In genomic region chr20:49482621-49483017, GRCh38 we compare ENCODE assay signal across 1 cellular context.
TF ChIP-seq lines count a peak whose summit lies in the region.

KCNB1 (minus strand) TSS chr20:49482668; CDS start chr20:49482480, 188 bp downstream.

TF ChIP-seq in HepG2, 621 proteins besides CTCF, POLR2A, EP300 and RAD21 (continued from another document and continues in another):
- TF ChIP-seq ZHX1 (CRISPR knock-in tag; IDR thresholded peaks at IDR 0.05; ENCODE audit: low read depth) (no peak; the same call in 1 of the 2 replicates), ZNF12 (CRISPR knock-in tag; IDR thresholded peaks at IDR 0.05) (peak; percentile 71), NR2C2 (CRISPR knock-in tag; IDR thresholded peaks at IDR 0.05; ENCODE audit: borderline replicate concordance) (peak; percentile 76), EEA1 (CRISPR knock-in tag; IDR thresholded peaks at IDR 0.05; ENCODE audit: borderline replicate concordance) (0 out of 2 replicates have a peak, but pooled peaks have one; percentile 81), ZNF703 (CRISPR knock-in tag; IDR thresholded peaks at IDR 0.05; ENCODE audit: borderline replicate concordance) (no peak), TBX2 (CRISPR knock-in tag; IDR thresholded peaks at IDR 0.05; ENCODE audit: borderline replicate concordance) (peak; percentile 66), SNAI1 (CRISPR knock-in tag; IDR thresholded peaks at IDR 0.05; ENCODE audit: borderline replicate concordance) (peak; percentile 89), MZF1 (CRISPR knock-in tag; IDR thresholded peaks at IDR 0.05; ENCODE audit: borderline replicate concordance) (no peak), ZBTB49 (CRISPR knock-in tag; IDR thresholded peaks at IDR 0.05; ENCODE audit: borderline replicate concordance) (peak; percentile 92; the same call in 1 of the 2 replicates), ZNF329 (CRISPR knock-in tag; IDR thresholded peaks at IDR 0.05; ENCODE audit: low read depth) (0 out of 2 replicates have a peak, but pooled peaks have one; percentile 29), TFE3 (CRISPR knock-in tag; IDR thresholded peaks at IDR 0.05) (peak; percentile 88), ZNF44 (CRISPR knock-in tag; IDR thresholded peaks at IDR 0.05) (peak; percentile 59; the same call in 1 of the 2 replicates), RARG (CRISPR knock-in tag; IDR thresholded peaks at IDR 0.05; ENCODE audit: low read depth) (no peak; the same call in 1 of the 2 replicates), ZNF367 (CRISPR knock-in tag; IDR thresholded peaks at IDR 0.05; ENCODE audit: borderline replicate concordance) (no peak; the same call in 1 of the 2 replicates), EHMT2 (IDR thresholded peaks at IDR 0.05; ENCODE audit: borderline replicate concordance, low read depth, low read length) (peak; percentile 97), ZFY (CRISPR knock-in tag; IDR thresholded peaks at IDR 0.05) (peak; percentile 57), ZSCAN5A (CRISPR knock-in tag; IDR thresholded peaks at IDR 0.05; ENCODE audit: borderline replicate concordance) (peak; percentile 70; the same call in 1 of the 2 replicates), NONO (IDR thresholded peaks at IDR 0.05) (no peak), NONO (CRISPR knock-in tag; conservative IDR thresholded peaks at IDR 0.05) (peak; percentile 71), ZSCAN31 (CRISPR knock-in tag; IDR thresholded peaks at IDR 0.05; ENCODE audit: low read depth) (peak; percentile 69; the same call in 1 of the 2 replicates)
- TF ChIP-seq, protein P1, sequence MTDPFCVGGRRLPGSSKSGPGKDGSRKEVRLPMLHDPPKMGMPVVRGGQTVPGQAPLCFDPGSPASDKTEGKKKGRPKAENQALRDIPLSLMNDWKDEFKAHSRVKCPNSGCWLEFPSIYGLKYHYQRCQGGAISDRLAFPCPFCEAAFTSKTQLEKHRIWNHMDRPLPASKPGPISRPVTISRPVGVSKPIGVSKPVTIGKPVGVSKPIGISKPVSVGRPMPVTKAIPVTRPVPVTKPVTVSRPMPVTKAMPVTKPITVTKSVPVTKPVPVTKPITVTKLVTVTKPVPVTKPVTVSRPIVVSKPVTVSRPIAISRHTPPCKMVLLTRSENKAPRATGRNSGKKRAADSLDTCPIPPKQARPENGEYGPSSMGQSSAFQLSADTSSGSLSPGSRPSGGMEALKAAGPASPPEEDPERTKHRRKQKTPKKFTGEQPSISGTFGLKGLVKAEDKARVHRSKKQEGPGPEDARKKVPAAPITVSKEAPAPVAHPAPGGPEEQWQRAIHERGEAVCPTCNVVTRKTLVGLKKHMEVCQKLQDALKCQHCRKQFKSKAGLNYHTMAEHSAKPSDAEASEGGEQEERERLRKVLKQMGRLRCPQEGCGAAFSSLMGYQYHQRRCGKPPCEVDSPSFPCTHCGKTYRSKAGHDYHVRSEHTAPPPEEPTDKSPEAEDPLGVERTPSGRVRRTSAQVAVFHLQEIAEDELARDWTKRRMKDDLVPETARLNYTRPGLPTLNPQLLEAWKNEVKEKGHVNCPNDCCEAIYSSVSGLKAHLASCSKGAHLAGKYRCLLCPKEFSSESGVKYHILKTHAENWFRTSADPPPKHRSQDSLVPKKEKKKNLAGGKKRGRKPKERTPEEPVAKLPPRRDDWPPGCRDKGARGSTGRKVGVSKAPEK (CRISPR knock-in tag; IDR thresholded peaks at IDR 0.05; ENCODE audit: borderline replicate concordance) = peak; percentile 91
- TF ChIP-seq, protein P2, sequence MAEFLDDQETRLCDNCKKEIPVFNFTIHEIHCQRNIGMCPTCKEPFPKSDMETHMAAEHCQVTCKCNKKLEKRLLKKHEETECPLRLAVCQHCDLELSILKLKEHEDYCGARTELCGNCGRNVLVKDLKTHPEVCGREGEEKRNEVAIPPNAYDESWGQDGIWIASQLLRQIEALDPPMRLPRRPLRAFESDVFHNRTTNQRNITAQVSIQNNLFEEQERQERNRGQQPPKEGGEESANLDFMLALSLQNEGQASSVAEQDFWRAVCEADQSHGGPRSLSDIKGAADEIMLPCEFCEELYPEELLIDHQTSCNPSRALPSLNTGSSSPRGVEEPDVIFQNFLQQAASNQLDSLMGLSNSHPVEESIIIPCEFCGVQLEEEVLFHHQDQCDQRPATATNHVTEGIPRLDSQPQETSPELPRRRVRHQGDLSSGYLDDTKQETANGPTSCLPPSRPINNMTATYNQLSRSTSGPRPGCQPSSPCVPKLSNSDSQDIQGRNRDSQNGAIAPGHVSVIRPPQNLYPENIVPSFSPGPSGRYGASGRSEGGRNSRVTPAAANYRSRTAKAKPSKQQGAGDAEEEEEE (CRISPR knock-in tag; IDR thresholded peaks at IDR 0.05; ENCODE audit: borderline replicate concordance) = no peak
- TF ChIP-seq, protein P3, sequence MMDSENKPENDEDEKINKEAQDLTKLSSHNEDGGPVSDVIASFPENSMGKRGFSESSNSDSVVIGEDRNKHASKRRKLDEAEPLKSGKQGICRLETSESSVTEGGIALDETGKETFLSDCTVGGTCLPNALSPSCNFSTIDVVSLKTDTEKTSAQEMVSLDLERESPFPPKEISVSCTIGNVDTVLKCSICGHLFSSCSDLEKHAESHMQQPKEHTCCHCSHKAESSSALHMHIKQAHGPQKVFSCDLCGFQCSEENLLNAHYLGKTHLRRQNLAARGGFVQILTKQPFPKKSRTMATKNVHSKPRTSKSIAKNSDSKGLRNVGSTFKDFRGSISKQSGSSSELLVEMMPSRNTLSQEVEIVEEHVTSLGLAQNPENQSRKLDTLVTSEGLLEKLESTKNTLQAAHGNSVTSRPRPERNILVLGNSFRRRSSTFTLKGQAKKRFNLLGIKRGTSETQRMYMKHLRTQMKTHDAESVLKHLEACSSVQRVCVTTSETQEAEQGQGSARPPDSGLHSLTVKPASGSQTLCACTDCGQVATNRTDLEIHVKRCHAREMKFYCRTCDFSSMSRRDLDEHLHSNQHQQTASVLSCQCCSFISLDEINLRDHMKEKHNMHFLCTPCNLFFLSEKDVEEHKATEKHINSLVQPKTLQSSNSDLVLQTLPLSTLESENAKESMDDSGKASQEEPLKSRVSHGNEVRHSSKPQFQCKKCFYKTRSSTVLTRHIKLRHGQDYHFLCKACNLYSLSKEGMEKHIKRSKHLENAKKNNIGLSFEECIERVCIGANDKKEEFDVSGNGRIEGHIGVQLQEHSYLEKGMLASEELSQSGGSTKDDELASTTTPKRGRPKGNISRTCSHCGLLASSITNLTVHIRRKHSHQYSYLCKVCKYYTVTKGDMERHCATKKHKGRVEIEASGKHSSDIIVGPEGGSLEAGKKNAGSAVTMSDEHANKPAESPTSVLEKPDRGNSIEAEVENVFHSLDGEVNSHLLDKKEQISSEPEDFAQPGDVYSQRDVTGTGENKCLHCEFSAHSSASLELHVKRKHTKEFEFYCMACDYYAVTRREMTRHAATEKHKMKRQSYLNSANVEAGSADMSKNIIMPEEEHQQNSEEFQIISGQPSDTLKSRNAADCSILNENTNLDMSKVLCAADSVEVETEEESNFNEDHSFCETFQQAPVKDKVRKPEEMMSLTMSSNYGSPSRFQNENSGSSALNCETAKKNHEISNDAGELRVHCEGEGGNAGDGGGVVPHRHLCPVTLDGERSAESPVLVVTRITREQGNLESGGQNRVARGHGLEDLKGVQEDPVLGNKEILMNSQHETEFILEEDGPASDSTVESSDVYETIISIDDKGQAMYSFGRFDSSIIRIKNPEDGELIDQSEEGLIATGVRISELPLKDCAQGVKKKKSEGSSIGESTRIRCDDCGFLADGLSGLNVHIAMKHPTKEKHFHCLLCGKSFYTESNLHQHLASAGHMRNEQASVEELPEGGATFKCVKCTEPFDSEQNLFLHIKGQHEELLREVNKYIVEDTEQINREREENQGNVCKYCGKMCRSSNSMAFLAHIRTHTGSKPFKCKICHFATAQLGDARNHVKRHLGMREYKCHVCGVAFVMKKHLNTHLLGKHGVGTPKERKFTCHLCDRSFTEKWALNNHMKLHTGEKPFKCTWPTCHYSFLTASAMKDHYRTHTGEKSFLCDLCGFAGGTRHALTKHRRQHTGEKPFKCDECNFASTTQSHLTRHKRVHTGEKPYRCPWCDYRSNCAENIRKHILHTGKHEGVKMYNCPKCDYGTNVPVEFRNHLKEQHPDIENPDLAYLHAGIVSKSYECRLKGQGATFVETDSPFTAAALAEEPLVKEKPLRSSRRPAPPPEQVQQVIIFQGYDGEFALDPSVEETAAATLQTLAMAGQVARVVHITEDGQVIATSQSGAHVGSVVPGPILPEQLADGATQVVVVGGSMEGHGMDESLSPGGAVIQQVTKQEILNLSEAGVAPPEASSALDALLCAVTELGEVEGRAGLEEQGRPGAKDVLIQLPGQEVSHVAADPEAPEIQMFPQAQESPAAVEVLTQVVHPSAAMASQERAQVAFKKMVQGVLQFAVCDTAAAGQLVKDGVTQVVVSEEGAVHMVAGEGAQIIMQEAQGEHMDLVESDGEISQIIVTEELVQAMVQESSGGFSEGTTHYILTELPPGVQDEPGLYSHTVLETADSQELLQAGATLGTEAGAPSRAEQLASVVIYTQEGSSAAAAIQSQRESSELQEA (CRISPR knock-in tag; IDR thresholded peaks at IDR 0.05; ENCODE audit: not compliant biosample characterization) = peak; percentile 36
- TF ChIP-seq, protein P4, sequence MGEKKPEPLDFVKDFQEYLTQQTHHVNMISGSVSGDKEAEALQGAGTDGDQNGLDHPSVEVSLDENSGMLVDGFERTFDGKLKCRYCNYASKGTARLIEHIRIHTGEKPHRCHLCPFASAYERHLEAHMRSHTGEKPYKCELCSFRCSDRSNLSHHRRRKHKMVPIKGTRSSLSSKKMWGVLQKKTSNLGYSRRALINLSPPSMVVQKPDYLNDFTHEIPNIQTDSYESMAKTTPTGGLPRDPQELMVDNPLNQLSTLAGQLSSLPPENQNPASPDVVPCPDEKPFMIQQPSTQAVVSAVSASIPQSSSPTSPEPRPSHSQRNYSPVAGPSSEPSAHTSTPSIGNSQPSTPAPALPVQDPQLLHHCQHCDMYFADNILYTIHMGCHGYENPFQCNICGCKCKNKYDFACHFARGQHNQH (CRISPR knock-in tag; IDR thresholded peaks at IDR 0.05) = peak; percentile 65
- TF ChIP-seq, protein P5, sequence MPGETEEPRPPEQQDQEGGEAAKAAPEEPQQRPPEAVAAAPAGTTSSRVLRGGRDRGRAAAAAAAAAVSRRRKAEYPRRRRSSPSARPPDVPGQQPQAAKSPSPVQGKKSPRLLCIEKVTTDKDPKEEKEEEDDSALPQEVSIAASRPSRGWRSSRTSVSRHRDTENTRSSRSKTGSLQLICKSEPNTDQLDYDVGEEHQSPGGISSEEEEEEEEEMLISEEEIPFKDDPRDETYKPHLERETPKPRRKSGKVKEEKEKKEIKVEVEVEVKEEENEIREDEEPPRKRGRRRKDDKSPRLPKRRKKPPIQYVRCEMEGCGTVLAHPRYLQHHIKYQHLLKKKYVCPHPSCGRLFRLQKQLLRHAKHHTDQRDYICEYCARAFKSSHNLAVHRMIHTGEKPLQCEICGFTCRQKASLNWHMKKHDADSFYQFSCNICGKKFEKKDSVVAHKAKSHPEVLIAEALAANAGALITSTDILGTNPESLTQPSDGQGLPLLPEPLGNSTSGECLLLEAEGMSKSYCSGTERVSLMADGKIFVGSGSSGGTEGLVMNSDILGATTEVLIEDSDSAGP (CRISPR knock-in tag; IDR thresholded peaks at IDR 0.05; ENCODE audit: borderline replicate concordance) = peak; percentile 55; the same call in 1 of the 2 replicates
- TF ChIP-seq, protein P6, sequence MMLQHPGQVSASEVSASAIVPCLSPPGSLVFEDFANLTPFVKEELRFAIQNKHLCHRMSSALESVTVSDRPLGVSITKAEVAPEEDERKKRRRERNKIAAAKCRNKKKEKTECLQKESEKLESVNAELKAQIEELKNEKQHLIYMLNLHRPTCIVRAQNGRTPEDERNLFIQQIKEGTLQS (CRISPR knock-in tag; IDR thresholded peaks at IDR 0.05) = peak; percentile 80
